1 cellular context compared by ENCODE assay signal in genomic region chr19:940591-941291, GRCh38.
TF ChIP-seq lines count a peak whose summit lies in the region.

No MANE protein-coding gene starts in this region.

TF ChIP-seq in IMR-90, 13 proteins besides CTCF, POLR2A, EP300 and RAD21 (continued from another document):
- TF ChIP-seq RFX5 (IDR thresholded peaks at IDR 0.05; ENCODE audit: low read depth, low read length) (no peak), BHLHE40 (IDR thresholded peaks at IDR 0.05; ENCODE audit: low read depth, low read length) (peak; percentile 63)
